Comparison of ENCODE assay signal across 1 cellular context in the genomic region with DNA sequence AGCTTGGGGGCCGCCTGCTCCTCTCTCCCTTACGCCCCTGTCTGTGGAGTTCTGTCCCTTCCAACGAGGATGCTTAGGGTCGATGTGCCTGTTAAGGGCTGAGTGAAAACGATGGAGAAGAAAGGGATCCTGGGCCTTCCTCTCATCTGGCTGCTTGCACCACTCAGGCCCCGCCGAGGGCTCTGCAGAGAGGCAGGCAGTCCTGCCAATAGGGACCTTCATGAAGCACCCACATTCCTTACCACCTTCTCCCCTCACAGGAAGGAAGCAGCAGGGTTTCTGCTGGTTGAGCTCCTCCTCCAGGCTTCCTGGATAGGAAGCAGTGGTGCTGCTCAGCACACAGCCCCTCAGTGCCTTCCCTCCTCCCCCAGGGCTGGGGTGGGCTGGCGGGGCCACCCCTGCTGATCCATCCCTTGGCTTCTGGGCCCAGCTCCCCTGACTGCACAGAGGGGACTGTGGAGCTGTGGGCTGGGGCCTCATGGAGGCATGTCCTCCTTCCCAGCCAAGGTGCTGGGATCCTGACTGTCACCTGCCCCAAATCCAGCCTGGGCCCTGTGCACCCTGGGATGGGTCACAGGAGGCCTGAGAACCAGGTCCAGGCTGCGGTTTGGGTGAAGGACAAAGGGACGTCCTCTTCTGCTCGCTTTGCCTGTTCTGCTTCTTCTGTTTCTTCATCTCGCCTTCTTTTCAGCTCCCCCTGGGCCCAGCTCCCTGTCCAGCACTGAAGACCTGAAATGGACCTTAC.
TF ChIP-seq lines count a peak whose summit lies in the region.

No MANE protein-coding gene starts in this region.

TF ChIP-seq in IMR-90, 13 proteins besides CTCF, POLR2A, EP300 and RAD21 (continued from another document):
- no peak for TF ChIP-seq CHD1 (IDR thresholded peaks at IDR 0.05; ENCODE audit: low read depth, low read length)
